6 cellular contexts compared by ENCODE assay signal in genomic region chr19:10568444-10568825, GRCh38. TPM values are rescaled to one million over a fixed set of nuclear protein-coding genes. Genes with fewer than 3 reads are reported as not detected.
DNase-seq lines count a peak whose midpoint lies in the region; ATAC-seq and TF ChIP-seq lines count a peak whose summit lies in the region.

No MANE protein-coding gene starts in this region.

- no peak for TF ChIP-seq CTCF in lung (IDR thresholded peaks at IDR 0.05; ENCODE audit: control extremely low read depth, extremely low read depth)

- H3K27ac ChIP-seq in lung (ENCODE audit: low read depth in 1 of 2, low read length in 1 of 2): peak overlapping the region; percentile 84 to 90

- WGBS in lung, 2 donors: 1% methylated on average over 37 to 49 of the region's 49 CpGs

- no peaks in the 10 kb centered on the region for H3K27me3 ChIP-seq in lung (ENCODE audit: control insufficient read depth, insufficient read depth)

- H3K4me3 ChIP-seq in lung: peak overlapping the region; percentile 83

- peaks cover 0 to 14% of the 10 kb centered on the region in 2 donors for H3K4me1 ChIP-seq in lung (ENCODE audit: control insufficient read depth in 2 of 2, insufficient read depth in 2 of 2, low read length in 2 of 2)

- H3K9me3 ChIP-seq in lung (ENCODE audit: control insufficient read depth in 2 of 2, insufficient read depth in 1 of 2, low read length in 1 of 2): no peaks in the 10 kb centered on the region

- H3K36me3 ChIP-seq in lung (ENCODE audit: control insufficient read depth in 2 of 2, insufficient read depth in 2 of 2, low read length in 2 of 2): no peaks in the 10 kb centered on the region

- ATAC-seq in HG03135 (IDR thresholded peaks at IDR 0.05; ENCODE audit: unreplicated experiment): peak; percentile 7
- no peak for ATAC-seq in lung (ENCODE audit: insufficient read depth, low FRiP score)

- peak; percentile 64 for DNase-seq in Daoy (ENCODE audit: low read depth)
- peak; percentile 60 for DNase-seq in activated naive CD4-positive, alpha-beta T cell treated with Interleukin-2 at 50 U/mL for 16 hours
- no peak for DNase-seq in lung (ENCODE audit: low spot score)
- DNase-seq in dedifferentiated amniotic fluid mesenchymal stem cell (ENCODE audit: extremely low spot score): no peak
- DNase-seq in KG1 (lab: John Stamatoyannopoulos, UW): no peak

RNA-seq across cellular contexts. Expression of gene CDKN2D, which starts 0.3 kb away (rescaled TPM):
- total RNA-seq in Daoy (2014; rRNA removed; shearing (Covaris generic)): 3.0 and 9.9 TPM in 2 replicates
- 10 to 100 TPM; 12.5 to 14.3 TPM for total RNA-seq in lung
- polyA plus RNA-seq in lung: 10 to 100 TPM; 13.5 to 74.9 TPM

RNA-seq across cellular contexts. Expression of gene KRI1, which starts 2.6 kb away (rescaled TPM):
- total RNA-seq in Daoy (2014; rRNA removed; shearing (Covaris generic)): 22.0 and 30.9 TPM in 2 replicates
- 10 to 100 TPM; 12.8 to 26.0 TPM for total RNA-seq in lung
- 10 to 100 TPM; 16.6 to 21.5 TPM for polyA plus RNA-seq in lung

RNA-seq across cellular contexts. Expression of gene AP1M2, which starts 18.7 kb away (rescaled TPM):
- total RNA-seq in Daoy (2014; rRNA removed; shearing (Covaris generic)): 2.7 and 12.2 TPM in 2 replicates
- total RNA-seq in lung: 10 to 100 TPM; 40.2 to 57.6 TPM
- 10 to 100 TPM; 31.6 to 70.9 TPM for polyA plus RNA-seq in lung

RNA-seq across cellular contexts. Expression of gene ATG4D, which starts 24.7 kb away (rescaled TPM):
- 18.1 and 51.4 TPM in 2 replicates for total RNA-seq in Daoy (2014; rRNA removed; shearing (Covaris generic))
- total RNA-seq in lung: 10 to 100 TPM; 13.4 to 34.0 TPM
- polyA plus RNA-seq in lung: 10 to 100 TPM; 26.0 to 28.8 TPM

RNA-seq across cellular contexts. Expression of gene S1PR5, which starts 51.2 kb away (rescaled TPM):
- 0.24 and 2.2 TPM in 2 replicates for total RNA-seq in Daoy (2014; rRNA removed; shearing (Covaris generic))
- total RNA-seq in lung: 1 to 10 TPM in 1 of 2 donors, under 1 TPM in 1; 0.26 to 1.2 TPM
- polyA plus RNA-seq in lung: 1 to 10 TPM in 1 of 2 donors, under 1 TPM in 1; 0.55 to 1.4 TPM

Comparison
In these comparisons a context has a peak if more than half of its experiments do, and no peak if none do; other contexts are left out.
1. DNase-seq: peak in Daoy (single experiment) and activated naive CD4-positive, alpha-beta T cell treated with Interleukin-2 at 50 U/mL for 16 hours (single experiment); none in lung (single experiment), dedifferentiated amniotic fluid mesenchymal stem cell (single experiment) and KG1 (single experiment).